ENCODE assay signal across 11 cellular contexts in genomic region chr20:64045346-64046011, GRCh38. TPM values are rescaled to one million over a fixed set of nuclear protein-coding genes. Genes with fewer than 3 reads are reported as not detected.
A peak's percentile ranks its signal among the peaks of the same experiment; 100 is the strongest.
DNase-seq lines count a peak whose midpoint lies in the region; ATAC-seq lines count a peak whose summit lies in the region.
"Had no signal": no experiment of that assay in that cellular context is flagged by ENCODE, and none has a peak within 500 bp of the region (broad histone marks: within the 10 kb centered on the region; RNA-seq: fewer than 3 reads in every experiment).

No MANE protein-coding gene starts in this region.

- no peak overlapping the region for H3K27ac ChIP-seq in BLaER1 treated with 17β-estradiol and CSF1 and Interleukin-3, amounts not matched to agents 10 nM and 100 nM
- peak overlapping the region; percentile 97 for H3K27ac ChIP-seq in SK-N-MC
- no peak overlapping the region for H3K27ac ChIP-seq in right cardiac atrium (ENCODE audit: low read length)
- H3K27ac ChIP-seq: HL-60 had no signal

- H3K9ac ChIP-seq in BLaER1 treated with 17β-estradiol and CSF1 and Interleukin-3, amounts not matched to agents 10 nM and 100 nM = no peak overlapping the region
- H3K9ac ChIP-seq in SK-N-MC (ENCODE audit: insufficient read length) = peak overlapping the region; percentile 26

- intact Hi-C loops in right cardiac atrium (cut with DNase I) = no loop called here

- H3K4me1 ChIP-seq in BLaER1 treated with 17β-estradiol and CSF1 and Interleukin-3, amounts not matched to agents 10 nM and 100 nM = peaks cover 33 to 73% (median 53%) of the 10 kb centered on the region in 10 experiments
- no peaks in the 10 kb centered on the region for H3K4me1 ChIP-seq in right cardiac atrium (ENCODE audit: control insufficient read depth, insufficient read depth, low read length)

- H3K36me3 ChIP-seq in BLaER1 treated with 17β-estradiol and CSF1 and Interleukin-3, amounts not matched to agents 10 nM and 100 nM = no peaks in the 10 kb centered on the region
- peaks cover 13% of the 10 kb centered on the region for H3K36me3 ChIP-seq in SK-N-MC (ENCODE audit: insufficient read depth, low read length)

- H3K4me2 ChIP-seq in BLaER1 treated with 17β-estradiol and CSF1 and Interleukin-3, amounts not matched to agents 10 nM and 100 nM = peak overlapping the region in 9 of 11 experiments; percentile 10 to 72 (median 55); a peak in 13 of 22 replicates

- H3K4me3 ChIP-seq in BLaER1 treated with 17β-estradiol and CSF1 and Interleukin-3, amounts not matched to agents 10 nM and 100 nM = no peak overlapping the region
- H3K4me3 ChIP-seq in SK-N-MC (peak overlapping the region; percentile 64), right cardiac atrium (ENCODE audit: low read length) (no peak overlapping the region)

- H3K27me3 ChIP-seq in BLaER1 treated with 17β-estradiol and CSF1 and Interleukin-3, amounts not matched to agents 10 nM and 100 nM = peaks cover 78 to 97% (median 95%) of the 10 kb centered on the region in 11 experiments
- no peaks in the 10 kb centered on the region for H3K27me3 ChIP-seq in right cardiac atrium (ENCODE audit: control insufficient read depth, insufficient read depth)

- peak; percentile 40 to 55 for ATAC-seq in right cardiac atrium
- ATAC-seq: natural killer cell; stimulated activated naive CD8-positive, alpha-beta T cell treated with anti-CD3 and anti-CD28 coated beads, Interleukin-15, amount 100 ng/mL, for 72 hours had no signal

- H3K9me3 ChIP-seq in BLaER1 treated with 17β-estradiol and CSF1 and Interleukin-3, amounts not matched to agents 10 nM and 100 nM (replicated peaks in 1 of 11) = no peaks in the 10 kb centered on the region
- H3K9me3 ChIP-seq in SK-N-MC (ENCODE audit: low read depth, low read length) = no peaks in the 10 kb centered on the region
- H3K9me3 ChIP-seq in right cardiac atrium (ENCODE audit: control insufficient read depth, low read length) = no peaks in the 10 kb centered on the region

- DNase-seq in SK-N-MC (ENCODE audit: low read depth, low spot score) = no peak
- DNase-seq in right cardiac atrium = peak; percentile 55 to 78 (median 64)
- DNase-seq in NCI-H1436 treated with DMSO at 0.1 percent for 48 hours (lab: John Stamatoyannopoulos, UW) = no peak
- DNase-seq in SIG-M5 (lab: John Stamatoyannopoulos, UW) = no peak
- DNase-seq in cerebellar cortex (ENCODE audit: low spot score) = no peak
- DNase-seq: activated CD4-positive, CD25-positive, alpha-beta regulatory T cell treated with anti-CD3 and anti-CD28 coated beads, Interleukin-2, amount 50 U/mL, for 72 hours; activated T-cell treated with anti-CD3 and anti-CD28 coated beads, Interleukin-2, amount 50 U/mL, for 72 hours; natural killer cell; stimulated activated naive CD8-positive, alpha-beta T cell treated with anti-CD3 and anti-CD28 coated beads, Interleukin-15, amount 100 ng/mL, for 72 hours had no signal

- peaks cover 0 to 34% (median 6%) of the 10 kb centered on the region in 11 experiments; a peak in 12 of 22 replicates for H4K20me1 ChIP-seq in BLaER1 treated with 17β-estradiol and CSF1 and Interleukin-3, amounts not matched to agents 10 nM and 100 nM

- 51% methylated on average over 11 of the region's 11 CpGs for WGBS in right cardiac atrium

RNA-seq across cellular contexts. Expression of gene SOX18, which starts 4.0 kb away (rescaled TPM):
- total RNA-seq in right cardiac atrium = 10 to 100 TPM; 28.7 to 42.1 (median 41.1) TPM
- polyA plus RNA-seq in right cardiac atrium = 26.8 TPM
- total RNA-seq: natural killer cell had no signal

RNA-seq across cellular contexts. Expression of gene C20orf204, which starts 9.5 kb away (rescaled TPM):
- total RNA-seq in right cardiac atrium = under 1 TPM; 0.21 to 0.82 (median 0.49) TPM
- 0.36 TPM for polyA plus RNA-seq in right cardiac atrium

RNA-seq across cellular contexts. Expression of gene TCEA2, which starts 17.5 kb away (rescaled TPM):
- 10 to 100 TPM; 46.3 to 52.0 (median 50.0) TPM for total RNA-seq in right cardiac atrium
- 38.3 TPM for polyA plus RNA-seq in right cardiac atrium

RNA-seq across cellular contexts. Expression of gene RGS19, which starts 33.8 kb away (rescaled TPM):
- total RNA-seq in right cardiac atrium = 1 to 10 TPM; 6.3 to 9.1 (median 8.3) TPM
- 5.8 TPM for polyA plus RNA-seq in right cardiac atrium

RNA-seq across cellular contexts. Expression of gene OPRL1, which starts 34.4 kb away (rescaled TPM):
- 1 to 10 TPM in 2 of 4 donors, under 1 TPM in 2; 0.50 to 1.3 (median 1.1) TPM for total RNA-seq in right cardiac atrium
- polyA plus RNA-seq in right cardiac atrium = 0.81 TPM

Comparison
In these comparisons a context has a peak if more than half of its experiments do, and no peak if none do; other contexts are left out.
1. DNase-seq: peak in right cardiac atrium (3 of 3); none in SK-N-MC (single experiment), NCI-H1436 treated with DMSO at 0.1 percent for 48 hours (single experiment), SIG-M5 (single experiment) and cerebellar cortex (single experiment).